ENCODE assay signal across 15 cellular contexts in genomic region chr16:53545433-53545832, GRCh38. TPM values are rescaled to one million over a fixed set of nuclear protein-coding genes. Genes with fewer than 3 reads are reported as not detected.
A peak's percentile ranks its signal among the peaks of the same experiment; 100 is the strongest.
DNase-seq lines count a peak whose midpoint lies in the region; ATAC-seq, FAIRE-seq and TF ChIP-seq lines count a peak whose summit lies in the region.
"Had no signal": no experiment of that assay in that cellular context is flagged by ENCODE, and none has a peak within 500 bp of the region (broad histone marks: within the 10 kb centered on the region; RNA-seq: fewer than 3 reads in every experiment).

No MANE protein-coding gene starts in this region.

- DNase-seq in HepG2 (ENCODE audit: low spot score) (peak; percentile 18), right lobe of liver (no peak), NCI-H526 (lab: John Stamatoyannopoulos, UW) (no peak), DMS114 treated with DMSO at 0.1 percent for 48 hours (lab: John Stamatoyannopoulos, UW; ENCODE audit: unreplicated experiment) (no peak), H54 (ENCODE audit: insufficient read length, low spot score) (no peak), GF-D8 (lab: John Stamatoyannopoulos, UW) (no peak)
- DNase-seq in activated CD4-positive, alpha-beta T cell treated with anti-CD3 and anti-CD28 coated beads, Interleukin-2, amount 50 U/mL, for 48 hours: peak; percentile 26 to 36
- peak; percentile 22 for DNase-seq in effector CD4-positive, alpha-beta T cell
- DNase-seq: lower lobe of right lung, NCI-H446 treated with DMSO at 0.1 percent for 48 hours had no signal

- ATAC-seq in HepG2 (no peak), right lobe of liver (no peak)
- ATAC-seq: HCT116, lower lobe of right lung had no signal

- H3K27me3 ChIP-seq in HepG2 (ENCODE audit: control insufficient read depth in 1 of 2, insufficient read depth in 2 of 2, low read length in 2 of 2) (peaks cover 0 to 4% of the 10 kb centered on the region in 2 experiments; a peak in 3 of 5 replicates), right lobe of liver (no peaks in the 10 kb centered on the region)
- H3K27me3 ChIP-seq: hepatocyte had no signal

- CTCF ChIA-PET in HepG2 (lab: Yijun Ruan, JAX; ENCODE audit: low intra/inter-chr PET ratio, low total read pairs): no interaction called here

- in situ Hi-C loops in HepG2 (cut with HindIII; ENCODE audit: extremely low pct_ligation_motif_present, low pct_unique_long_range_greater_than_20kb): loop anchor here (10.0 kb wide), 1 partner anchor 1709 kb away; no protein-coding TSS in a partner anchor

- TF ChIP-seq POLR2A in HepG2 (IDR thresholded peaks at IDR 0.05; ENCODE audit: insufficient read depth in 1 of 2, low read depth in 2 of 2, low read length in 2 of 2) (no peak), right lobe of liver (IDR thresholded peaks at IDR 0.05) (no peak), H54 (IDR thresholded peaks at IDR 0.05; ENCODE audit: low read depth, low read length) (no peak)

- TF ChIP-seq EP300 in HepG2 (IDR thresholded peaks at IDR 0.05; ENCODE audit: low read depth in 2 of 2, low read length in 2 of 2) (no peak), HepG2 (CRISPR knock-in tag; IDR thresholded peaks at IDR 0.05; ENCODE audit: borderline replicate concordance) (no peak)

- no TSS peak for BruUV-seq in HepG2 (replicated peaks; lab: Mats Ljungman, UMichigan)

- H3K27ac ChIP-seq in HepG2 (ENCODE audit: extremely low read length, insufficient read depth, low read length) (no peak overlapping the region), right lobe of liver (no peak overlapping the region)
- H3K27ac ChIP-seq: hepatocyte, lower lobe of right lung, SK-N-MC had no signal

- no peak for FAIRE-seq in HepG2 (lab: Jason Lieb, UNC)
- no peak for FAIRE-seq in H54 (lab: Jason Lieb, UNC)
- FAIRE-seq: G401.6, urothelium cell line had no signal

- no peak for TF ChIP-seq CTCF in HepG2 (CRISPR knock-in tag; IDR thresholded peaks at IDR 0.05)
- TF ChIP-seq CTCF in right lobe of liver (IDR thresholded peaks at IDR 0.05): no peak

- 27% methylated on average over 9 of the region's 9 CpGs for WGBS in HepG2 (ENCODE audit: low lambda C conversion rate)
- 36% methylated on average over 9 of the region's 9 CpGs for WGBS in right lobe of liver (ENCODE audit: insufficient coverage, low coverage, low lambda C conversion rate, missing lambda C conversion rate)

- H3K4me2 ChIP-seq in HepG2 (ENCODE audit: low read depth, low read length): peak overlapping the region; percentile 13; the same call in 1 of the 2 replicates
- H3K4me2 ChIP-seq: hepatocyte had no signal

- no peak for TF ChIP-seq RAD21 in HepG2 (CRISPR knock-in tag; IDR thresholded peaks at IDR 0.05)

- no peak overlapping the region for H2AFZ ChIP-seq in HepG2 (ENCODE audit: low read length)
- H2AFZ ChIP-seq: hepatocyte had no signal

- H3K79me2 ChIP-seq in HepG2 (ENCODE audit: insufficient read depth, low read length): no peaks in the 10 kb centered on the region
- H3K79me2 ChIP-seq: hepatocyte had no signal

- H3K4me3 ChIP-seq in HepG2 (replicated peaks in 1 of 3; ENCODE audit: insufficient read depth in 1 of 3, low read depth in 2 of 3, low read length in 3 of 3) (no peak overlapping the region), right lobe of liver (no peak overlapping the region)
- H3K4me3 ChIP-seq: hepatocyte, lower lobe of right lung, SK-N-MC had no signal

- no peaks in the 10 kb centered on the region for H4K20me1 ChIP-seq in HepG2 (ENCODE audit: insufficient read depth, low read length)

- intact Hi-C loops in HepG2 (cut with micrococcal nuclease; ENCODE audit: unreplicated experiment) (loop anchor here (10.0 kb wide), 3 partner anchors 229 to 739 kb away; partner anchors contain the start of gene IRX3), right lobe of liver (cut with DNase I) (no loop called here)

- POLR2A ChIA-PET in HepG2 (lab: Yijun Ruan, JAX): interaction anchor here (1.3 to 1.4 kb wide), 2 partner anchors 34 to 41 kb away, joined by 3 to 10 read pairs; no protein-coding TSS in a partner anchor

- peaks cover 31% of the 10 kb centered on the region for H3K4me1 ChIP-seq in HepG2 (ENCODE audit: insufficient read depth, low read length)
- H3K4me1 ChIP-seq in right lobe of liver: no peaks in the 10 kb centered on the region

- no peaks in the 10 kb centered on the region for H3K36me3 ChIP-seq in HepG2 (replicated peaks in 1 of 2; ENCODE audit: control insufficient read depth in 1 of 2, insufficient read depth in 2 of 2, low read length in 2 of 2)
- no peaks in the 10 kb centered on the region for H3K36me3 ChIP-seq in right lobe of liver
- H3K36me3 ChIP-seq: lower lobe of right lung had no signal

- H3K9me3 ChIP-seq in HepG2 (ENCODE audit: low read length) (no peaks in the 10 kb centered on the region), right lobe of liver (no peaks in the 10 kb centered on the region)
- H3K9me3 ChIP-seq: lower lobe of right lung had no signal

- H3K9ac ChIP-seq in HepG2 (ENCODE audit: insufficient read depth, low read depth, low read length): no peak overlapping the region

TF ChIP-seq in HepG2, 621 proteins besides CTCF, POLR2A, EP300 and RAD21:
- TF ChIP-seq TCF7 (IDR thresholded peaks at IDR 0.05; ENCODE audit: low read depth): peak; percentile 32; the same call in 1 of the 2 replicates
- no peak for TF ChIP-seq ZNF281 (CRISPR knock-in tag; IDR thresholded peaks at IDR 0.05; ENCODE audit: borderline replicate concordance)

RNA-seq across cellular contexts. Expression of gene AKTIP, which starts 42.4 kb away (rescaled TPM):
- total RNA-seq in HepG2 (2016; rRNA removed; fragmentation: Illumina TruSeq; extraction: Trizol) (28.8 and 30.1 TPM in 2 replicates), right lobe of liver (10 to 100 TPM; 23.3 to 42.4 (median 26.5) TPM)
- total RNA-seq in HepG2 (2016; cell fraction: cytosol; rRNA removed; fragmentation: Illumina TruSeq; extraction: Trizol; ENCODE audit: low read depth): 18.8 and 20.7 TPM in 2 replicates
- 24.2 and 33.8 TPM in 2 replicates for total RNA-seq in HepG2 (2016; cell fraction: insoluble cytoplasmic fraction; rRNA removed; fragmentation: Illumina TruSeq; extraction: Trizol)
- 35.6 and 35.7 TPM in 2 replicates for total RNA-seq in HepG2 (2016; cell fraction: membrane; rRNA removed; fragmentation: Illumina TruSeq; extraction: Trizol)
- total RNA-seq in HepG2 (2016; cell fraction: nucleus; rRNA removed; fragmentation: Illumina TruSeq; extraction: Trizol): 28.0 and 29.0 TPM in 2 replicates
- polyA plus RNA-seq in HepG2 (2011; rRNA removed): 45.6 and 49.0 TPM in 2 replicates
- 19.8 and 29.5 TPM in 2 replicates for polyA plus RNA-seq in HepG2 (2011; cell fraction: cytosol; rRNA removed)
- polyA plus RNA-seq in HepG2 (2011; cell fraction: nucleus; rRNA removed): 68.8 and 72.6 TPM in 2 replicates
- 28.1 and 33.7 TPM in 2 replicates for polyA plus RNA-seq in HepG2 (2012)
- polyA plus RNA-seq in HepG2 (2016; cell fraction: cytosol; fragmentation: Illumina TruSeq; extraction: Trizol; ENCODE audit: low read depth): 22.4 and 30.5 TPM in 2 replicates
- 30.0 and 31.0 TPM in 2 replicates for polyA plus RNA-seq in HepG2 (2016; cell fraction: insoluble cytoplasmic fraction; fragmentation: Illumina TruSeq; extraction: Trizol; ENCODE audit: low read depth)
- 35.3 and 37.7 TPM in 2 replicates for polyA plus RNA-seq in HepG2 (2016; cell fraction: membrane; fragmentation: Illumina TruSeq; extraction: Trizol; ENCODE audit: low read depth)
- polyA plus RNA-seq in HepG2 (2016; cell fraction: nucleus; fragmentation: Illumina TruSeq; extraction: Trizol; ENCODE audit: insufficient read depth, low read depth): 58.4 and 63.0 TPM in 2 replicates
- 19.4 and 24.5 TPM in 2 replicates for polyA minus RNA-seq in HepG2 (2011; rRNA and poly(A)+ RNA removed; ENCODE audit: low replicate concordance)
- polyA minus RNA-seq in HepG2 (2011; cell fraction: cytosol; rRNA and poly(A)+ RNA removed): 15.7 and 17.4 TPM in 2 replicates
- 43.4 and 69.0 TPM in 2 replicates for polyA minus RNA-seq in HepG2 (2011; cell fraction: nucleus; rRNA and poly(A)+ RNA removed)

Comparison
In these comparisons a context has a peak if more than half of its experiments do, and no peak if none do; other contexts are left out.
1. DNase-seq: peak in HepG2 (single experiment), activated CD4-positive, alpha-beta T cell treated with anti-CD3 and anti-CD28 coated beads, Interleukin-2, amount 50 U/mL, for 48 hours (2 of 2) and effector CD4-positive, alpha-beta T cell (single experiment); none in right lobe of liver (0 of 3), NCI-H526 (0 of 2), DMS114 treated with DMSO at 0.1 percent for 48 hours (single experiment), H54 (single experiment) and GF-D8 (single experiment).